Comparison of ENCODE assay signal across 8 cellular contexts in genomic region chr4:113762061-113762850, GRCh38. TPM values are rescaled to one million over a fixed set of nuclear protein-coding genes. Genes with fewer than 3 reads are reported as not detected.
A peak's percentile ranks its signal among the peaks of the same experiment; 100 is the strongest.
DNase-seq lines count a peak whose midpoint lies in the region; ATAC-seq and TF ChIP-seq lines count a peak whose summit lies in the region.

No MANE protein-coding gene starts in this region.

- TF ChIP-seq EP300 in ovary (IDR thresholded peaks at IDR 0.05) = peak; percentile 14

- 0 to 1% (median 0%) methylated on average over 43 to 44 of the region's 44 CpGs for WGBS in ovary, 3 donors
- 0 to 1% methylated on average over 28 to 30 of the region's 44 CpGs for WGBS in thyroid gland, 2 donors

- ATAC-seq in HG02678 (IDR thresholded peaks at IDR 0.05; ENCODE audit: unreplicated experiment) = peak; percentile 64
- peak; percentile 85 for ATAC-seq in Right ventricle myocardium superior (ENCODE audit: poor library complexity)

- H3K27ac ChIP-seq in ovary (peak overlapping the region; percentile 99 to 100), thyroid gland (peak overlapping the region; percentile 97 to 99 (median 99))

- TF ChIP-seq CTCF in GM12865 (IDR thresholded peaks at IDR 0.05; ENCODE audit: insufficient read depth, low read depth, low read length, missing control alignments) = no peak
- peak in 1 of 3 donors; percentile 39 for TF ChIP-seq CTCF in ovary (IDR thresholded peaks at IDR 0.05)
- no peak for TF ChIP-seq CTCF in thyroid gland (IDR thresholded peaks at IDR 0.05)

- DNase-seq in GM12865 (ENCODE audit: low read depth) = peak; percentile 100
- DNase-seq in NCI-H1417 (lab: John Stamatoyannopoulos, UW) = peak; percentile 96 to 99 (median 96)
- DNase-seq in SW 1271 (lab: John Stamatoyannopoulos, UW) = peak; percentile 93 to 96
- peak; percentile 100 for DNase-seq in adipocyte (ENCODE audit: low read depth)
- DNase-seq in Right ventricle myocardium superior = peak; percentile 100
- peak; percentile 98 to 100 (median 99) for DNase-seq in ovary
- peak; percentile 99 to 100 for DNase-seq in thyroid gland

- H3K4me3 ChIP-seq in GM12865 (ENCODE audit: low read depth, low read length) = peak overlapping the region; percentile 94
- H3K4me3 ChIP-seq in adipocyte (ENCODE audit: low read length) = peak overlapping the region; percentile 90
- H3K4me3 ChIP-seq in ovary = peak overlapping the region; percentile 84
- peak overlapping the region; percentile 31 to 85 (median 73) for H3K4me3 ChIP-seq in thyroid gland (replicated peaks in 1 of 3)

- peak overlapping the region; percentile 100 for H3K9ac ChIP-seq in adipocyte (ENCODE audit: low read length)

- H3K9me3 ChIP-seq in adipocyte (ENCODE audit: control insufficient read depth, low read length) (no peaks in the 10 kb centered on the region), ovary (no peaks in the 10 kb centered on the region), thyroid gland (no peaks in the 10 kb centered on the region)

- TF ChIP-seq POLR2A in ovary (IDR thresholded peaks at IDR 0.05) = peak; percentile 98
- TF ChIP-seq POLR2A in thyroid gland (IDR thresholded peaks at IDR 0.05) = peak; percentile 73 to 98

- no peaks in the 10 kb centered on the region for H3K27me3 ChIP-seq in adipocyte (replicated peaks; ENCODE audit: control insufficient read depth, insufficient read depth, low read length)
- no peaks in the 10 kb centered on the region for H3K27me3 ChIP-seq in ovary
- H3K27me3 ChIP-seq in thyroid gland = no peaks in the 10 kb centered on the region

- intact Hi-C loops in Right ventricle myocardium superior (cut with DNase I) (loop anchor here (5.0 kb wide), 3 partner anchors 215 to 370 kb away; no protein-coding TSS in a partner anchor), ovary (cut with DNase I) (loop anchor here in 3 of 4 donors (5.0 to 10.0 kb wide), 4 partner anchors 215 to 367 kb away; no protein-coding TSS in a partner anchor), thyroid gland (cut with DNase I) (loop anchor here (5.0 kb wide), 1 partner anchor 215 kb away; no protein-coding TSS in a partner anchor)

- H3K4me1 ChIP-seq in adipocyte (ENCODE audit: control insufficient read depth, insufficient read depth, low read length) (peaks cover 16% of the 10 kb centered on the region), ovary (ENCODE audit: insufficient read depth) (peaks cover 1% of the 10 kb centered on the region), thyroid gland (peaks cover 4 to 11% of the 10 kb centered on the region in 2 donors)

- H3K36me3 ChIP-seq in adipocyte (ENCODE audit: control insufficient read depth, insufficient read depth, low read length, severe bottlenecking) (peaks cover 11% of the 10 kb centered on the region), ovary (no peaks in the 10 kb centered on the region), thyroid gland (no peaks in the 10 kb centered on the region)

RNA-seq across cellular contexts. Expression of gene CAMK2D, which starts 0.7 kb away (rescaled TPM):
- total RNA-seq in Right ventricle myocardium superior = 194 TPM
- total RNA-seq in ovary = 10 to 100 TPM; 30.6 to 36.9 (median 32.5) TPM
- 10 to 100 TPM; 14.2 to 27.9 TPM for polyA plus RNA-seq in ovary
- 10 to 100 TPM; 57.3 to 78.4 (median 61.8) TPM for total RNA-seq in thyroid gland

Comparison
In these comparisons a context has a peak if more than half of its experiments do, and no peak if none do; other contexts are left out.
1. Peak in every context shown above with its lines: DNase-seq, ATAC-seq, H3K4me3 ChIP-seq and H3K27ac ChIP-seq.